Comparison of ENCODE assay signal across 9 cellular contexts in the genomic region with DNA sequence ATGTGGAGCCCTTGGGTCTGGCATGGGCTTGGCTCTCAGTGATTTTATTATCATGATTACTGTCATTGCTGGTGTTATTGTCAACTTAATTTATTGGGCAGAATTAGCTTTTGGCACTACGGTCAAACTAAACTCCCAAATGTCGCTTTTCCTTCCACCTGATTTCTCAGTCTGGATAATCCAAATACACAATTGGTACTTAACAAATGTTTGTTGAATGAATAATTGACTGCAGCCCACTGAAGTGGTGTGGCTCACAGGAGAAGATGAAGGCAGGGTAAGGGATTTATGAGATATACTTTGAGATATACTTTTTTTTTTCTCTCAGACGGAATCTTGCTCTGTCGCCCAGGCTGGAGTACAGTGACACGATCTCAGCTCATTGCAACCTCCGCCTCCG. TPM values are rescaled to one million over a fixed set of nuclear protein-coding genes. Genes with fewer than 3 reads are reported as not detected.
DNase-seq lines count a peak whose midpoint lies in the region; ATAC-seq, FAIRE-seq and TF ChIP-seq lines count a peak whose summit lies in the region.
"Had no signal": no experiment of that assay in that cellular context is flagged by ENCODE, and none has a peak within 500 bp of the region (broad histone marks: within the 10 kb centered on the region; RNA-seq: fewer than 3 reads in every experiment).

No MANE protein-coding gene starts in this region.

- H3K27me3 Mint-ChIP-seq in CD8-positive, alpha-beta T cell (ENCODE audit: low read depth): no peaks in the 10 kb centered on the region
- no peaks in the 10 kb centered on the region for H3K27me3 Mint-ChIP-seq in dendritic cell treated with granulocyte-macrophage colony-stimulating factor and Interleukin-4, amounts not matched to agents 40 ng/mL and 50 ng/mL, for 4 days
- peaks cover 6% of the 10 kb centered on the region for H3K27me3 Mint-ChIP-seq in neural progenitor cell (ENCODE audit: insufficient read depth, low read depth)

- peaks cover 26% of the 10 kb centered on the region for H3K4me1 Mint-ChIP-seq in CD8-positive, alpha-beta T cell (ENCODE audit: low read depth)
- peaks cover 49% of the 10 kb centered on the region for H3K4me1 Mint-ChIP-seq in dendritic cell treated with granulocyte-macrophage colony-stimulating factor and Interleukin-4, amounts not matched to agents 40 ng/mL and 50 ng/mL, for 4 days (ENCODE audit: low read depth)
- peaks cover 21% of the 10 kb centered on the region for H3K4me1 Mint-ChIP-seq in neural progenitor cell

- H3K9ac ChIP-seq in OCI-LY1 (ENCODE audit: low read length) (peak overlapping the region; percentile 91; the same call in 1 of the 2 replicates), neural progenitor cell (no peak overlapping the region)

- ATAC-seq in CD8-positive, alpha-beta T cell: no peak
- no peak for ATAC-seq in esophagus mucosa

- H3F3A ChIP-seq in OCI-LY1 (ENCODE audit: insufficient read depth, low read length) (no peaks in the 10 kb centered on the region), neural progenitor cell (ENCODE audit: low read depth) (peaks cover 36% of the 10 kb centered on the region)

- no peak overlapping the region for H3K4me3 ChIP-seq in CD8-positive, alpha-beta T cell (ENCODE audit: low read depth, low read length)
- H3K4me3 ChIP-seq in OCI-LY1 (ENCODE audit: low read depth, low read length, poor library complexity, severe bottlenecking): peak overlapping the region; percentile 93
- H3K4me3 ChIP-seq in neural progenitor cell: peak overlapping the region; percentile 98

- no peak for TF ChIP-seq CTCF in CD8-positive, alpha-beta T cell (IDR thresholded peaks at IDR 0.05)
- TF ChIP-seq CTCF in OCI-LY1 (IDR thresholded peaks at IDR 0.05; ENCODE audit: low read length) (no peak), neural progenitor cell (IDR thresholded peaks at IDR 0.05) (no peak)

- H3K9me3 ChIP-seq in CD8-positive, alpha-beta T cell (ENCODE audit: low read length): no peaks in the 10 kb centered on the region
- H3K9me3 ChIP-seq in OCI-LY1 (ENCODE audit: low read length) (no peaks in the 10 kb centered on the region), neural progenitor cell (ENCODE audit: low read depth) (no peaks in the 10 kb centered on the region)

- CTCF ChIA-PET in CD8-positive, alpha-beta T cell (lab: Charles Lee): interaction anchor here (1.2 to 2.1 kb wide), 5 partner anchors 15 to 46 kb away, joined by 3 to 8 read pairs (median 5); a partner anchor contains a TSS

- H3K27me3 ChIP-seq in CD8-positive, alpha-beta T cell (ENCODE audit: insufficient read depth, low read length): no peaks in the 10 kb centered on the region
- H3K27me3 ChIP-seq in OCI-LY1 (ENCODE audit: insufficient read depth, low read length) (no peaks in the 10 kb centered on the region), neural progenitor cell (no peaks in the 10 kb centered on the region)

- H3K36me3 ChIP-seq in CD8-positive, alpha-beta T cell (ENCODE audit: insufficient read depth, low read length): peaks cover 17% of the 10 kb centered on the region
- peaks cover 31% of the 10 kb centered on the region for H3K36me3 ChIP-seq in OCI-LY1 (ENCODE audit: insufficient read depth, low read length)
- H3K36me3 ChIP-seq in neural progenitor cell: no peaks in the 10 kb centered on the region

- intact Hi-C loops in CD8-positive, alpha-beta T cell (cut with DNase I, micrococcal nuclease): loop anchor here in 1 of 2 experiments (5.0 to 10.0 kb wide), 2 partner anchors 65 to 158 kb away; a partner anchor contains a TSS
- intact Hi-C loops in dendritic cell treated with granulocyte-macrophage colony-stimulating factor and Interleukin-4, amounts not matched to agents 40 ng/mL and 50 ng/mL, for 4 days (cut with micrococcal nuclease): no loop called here

- peak overlapping the region; percentile 82 for H3K4me3 Mint-ChIP-seq in CD8-positive, alpha-beta T cell
- peak overlapping the region; percentile 90 for H3K4me3 Mint-ChIP-seq in dendritic cell treated with granulocyte-macrophage colony-stimulating factor and Interleukin-4, amounts not matched to agents 40 ng/mL and 50 ng/mL, for 4 days
- H3K4me3 Mint-ChIP-seq in neural progenitor cell: peak overlapping the region; percentile 88

- DNase-seq in CD8-positive, alpha-beta T cell: no peak
- no peak for DNase-seq in neural progenitor cell (ENCODE audit: low spot score)
- DNase-seq in GM12892 (ENCODE audit: insufficient read length): no peak
- no peak for DNase-seq in EL
- no peak for DNase-seq in iPS-NIHi7 (ENCODE audit: extremely low spot score)
- DNase-seq: NCI-H1417 had no signal

- no peak overlapping the region for H3K27ac Mint-ChIP-seq in CD8-positive, alpha-beta T cell
- H3K27ac Mint-ChIP-seq in dendritic cell treated with granulocyte-macrophage colony-stimulating factor and Interleukin-4, amounts not matched to agents 40 ng/mL and 50 ng/mL, for 4 days: peak overlapping the region; percentile 93
- no peak overlapping the region for H3K27ac Mint-ChIP-seq in neural progenitor cell

- H3K79me2 ChIP-seq in OCI-LY1 (ENCODE audit: insufficient read depth, low read length) (no peaks in the 10 kb centered on the region), neural progenitor cell (ENCODE audit: low read depth) (peaks cover 13% of the 10 kb centered on the region)

- POLR2A ChIA-PET in CD8-positive, alpha-beta T cell (lab: Charles Lee): interaction anchor here (1.1 to 1.4 kb wide), 2 partner anchors 45 to 46 kb away, joined by 3 to 5 read pairs; a partner anchor contains a TSS

- no peaks in the 10 kb centered on the region for H3K9me2 ChIP-seq in OCI-LY1 (ENCODE audit: low read depth, low read length)

- FAIRE-seq in GM12892 (lab: Jason Lieb, UNC): no peak

- peaks cover 24% of the 10 kb centered on the region for H3K36me3 Mint-ChIP-seq in CD8-positive, alpha-beta T cell
- H3K36me3 Mint-ChIP-seq in dendritic cell treated with granulocyte-macrophage colony-stimulating factor and Interleukin-4, amounts not matched to agents 40 ng/mL and 50 ng/mL, for 4 days (ENCODE audit: low read depth): peaks cover 59% of the 10 kb centered on the region
- H3K36me3 Mint-ChIP-seq in neural progenitor cell: peaks cover 10% of the 10 kb centered on the region

- H4K20me1 ChIP-seq in OCI-LY1 (ENCODE audit: insufficient read depth, low read length): no peaks in the 10 kb centered on the region
- H4K20me1 ChIP-seq in neural progenitor cell (ENCODE audit: low read depth): peaks cover 12% of the 10 kb centered on the region

- H3K4me1 ChIP-seq in CD8-positive, alpha-beta T cell (ENCODE audit: insufficient read depth, low read length): peaks cover 18% of the 10 kb centered on the region
- peaks cover 14% of the 10 kb centered on the region for H3K4me1 ChIP-seq in OCI-LY1 (ENCODE audit: insufficient read depth, low read length, severe bottlenecking)
- no peaks in the 10 kb centered on the region for H3K4me1 ChIP-seq in neural progenitor cell

- no peak for TF ChIP-seq POLR2A in GM12892 (IDR thresholded peaks at IDR 0.05; ENCODE audit: low read depth, low read length)

- no peak overlapping the region for H3K27ac ChIP-seq in CD8-positive, alpha-beta T cell (ENCODE audit: low read depth, low read length)
- no peak overlapping the region for H3K27ac ChIP-seq in OCI-LY1 (ENCODE audit: low read depth, low read length, poor library complexity, severe bottlenecking)
- H3K27ac ChIP-seq in neural progenitor cell: no peak overlapping the region

- H3K9me3 Mint-ChIP-seq in CD8-positive, alpha-beta T cell: no peaks in the 10 kb centered on the region
- H3K9me3 Mint-ChIP-seq in dendritic cell treated with granulocyte-macrophage colony-stimulating factor and Interleukin-4, amounts not matched to agents 40 ng/mL and 50 ng/mL, for 4 days: no peaks in the 10 kb centered on the region
- H3K9me3 Mint-ChIP-seq in neural progenitor cell: no peaks in the 10 kb centered on the region

- H2AFZ ChIP-seq in OCI-LY1 (ENCODE audit: low read length): no peak overlapping the region
- no peak overlapping the region for H2AFZ ChIP-seq in neural progenitor cell (replicated peaks)

- peak overlapping the region; percentile 69 for H3K4me2 ChIP-seq in OCI-LY1 (ENCODE audit: low read length)
- H3K4me2 ChIP-seq in neural progenitor cell: peak overlapping the region; percentile 100

RNA-seq across cellular contexts. Expression of a gene that starts 1.5 kb away (rescaled TPM):
- 10 to 100 TPM; 22.7 to 26.3 TPM for total RNA-seq in CD8-positive, alpha-beta T cell
- total RNA-seq in neural progenitor cell (ENCODE audit: low replicate concordance) (38.4 and 60.3 TPM in 2 replicates), esophagus mucosa (28.5 TPM)
- polyA plus RNA-seq in GM12892 (2012; ENCODE audit: missing spikeins): 23.3 TPM

RNA-seq across cellular contexts. Expression of a gene that starts 45.5 kb away (rescaled TPM):
- total RNA-seq in CD8-positive, alpha-beta T cell: 10 to 100 TPM; 34.7 TPM
- total RNA-seq in neural progenitor cell (ENCODE audit: low replicate concordance) (22.8 and 86.0 TPM in 2 replicates), esophagus mucosa (104 TPM)
- polyA plus RNA-seq in GM12892 (2012; ENCODE audit: missing spikeins): 37.2 TPM
